Comparison of ENCODE assay signal across 25 cellular contexts in genomic region chr2:143530753-143531152, GRCh38.
DNase-seq lines count a peak whose midpoint lies in the region; ATAC-seq and TF ChIP-seq lines count a peak whose summit lies in the region.
"Had no signal": no experiment of that assay in that cellular context is flagged by ENCODE, and none has a peak within 500 bp of the region (broad histone marks: within the 10 kb centered on the region; RNA-seq: fewer than 3 reads in every experiment).

No MANE protein-coding gene starts in this region.

- intact Hi-C loops in MCF 10A (cut with micrococcal nuclease), result no loop called here
- intact Hi-C loops in breast epithelium (cut with DNase I; ENCODE audit: low total_unique reads), result no loop called here
- intact Hi-C loops in mammary epithelial cell (cut with micrococcal nuclease), result no loop called here
- intact Hi-C loops in left colon (cut with DNase I, micrococcal nuclease), result no loop called here

- peak overlapping the region in 1 of 2 donors; percentile 2 for H3K27ac ChIP-seq in breast epithelium
- H3K27ac ChIP-seq in Karpas-422 (ENCODE audit: low read length), result no peak overlapping the region
- H3K27ac ChIP-seq in mammary epithelial cell (ENCODE audit: insufficient read depth, low read depth, low read length), result no peak overlapping the region
- H3K27ac ChIP-seq: ascending aorta, esophagus squamous epithelium, testis had no signal

- H3K9me3 ChIP-seq in breast epithelium (no peaks in the 10 kb centered on the region), Karpas-422 (ENCODE audit: low read length) (no peaks in the 10 kb centered on the region), mammary epithelial cell (replicated peaks; ENCODE audit: insufficient read depth, low read length) (no peaks in the 10 kb centered on the region)
- H3K9me3 ChIP-seq: ascending aorta, esophagus squamous epithelium, testis had no signal

- DNase-seq in MCF 10A (ENCODE audit: unreplicated experiment), result peak; percentile 20
- DNase-seq in breast epithelium (ENCODE audit: low spot score in 2 of 2), result no peak
- peak; percentile 30 for DNase-seq in Karpas-422
- DNase-seq in mammary epithelial cell, result peak; percentile 12
- DNase-seq in naive thymus-derived CD8-positive, alpha-beta T cell, result no peak
- DNase-seq in DMS153 treated with DMSO at 0.1 percent for 48 hours (lab: John Stamatoyannopoulos, UW; ENCODE audit: unreplicated experiment), result no peak
- no peak for DNase-seq in NCI-H774 (lab: John Stamatoyannopoulos, UW)
- no peak for DNase-seq in left colon
- DNase-seq: activated CD4-positive, CD25-positive, alpha-beta regulatory T cell treated with anti-CD3 and anti-CD28 coated beads, Interleukin-2, amount 50 U/mL, for 72 hours; activated CD8-positive, alpha-beta memory T cell treated with anti-CD3 and anti-CD28 coated beads for 24 hours; activated naive CD4-positive, alpha-beta T cell treated with Interleukin-2 at 50 U/mL for 16 hours; activated T-cell treated with anti-CD3 and anti-CD28 coated beads, Interleukin-2, amount 50 U/mL, for 4 hours; CD4-positive, alpha-beta memory T cell; DMS53; effector CD4-positive, alpha-beta T cell; esophagus squamous epithelium; NCI-H1105; NCI-H524 treated with DMSO at 0.1 percent for 48 hours; occipital lobe; small intestine; stimulated activated CD4-positive, alpha-beta T cell treated with anti-CD3 and anti-CD28 coated beads, Interleukin-2, amount 100 ng/mL, for 24 hours; stimulated activated naive CD4-positive, alpha-beta T cell; testis had no signal

- no peaks in the 10 kb centered on the region for H3K36me3 Mint-ChIP-seq in MCF 10A (ENCODE audit: insufficient read depth, unreplicated experiment)
- H3K36me3 Mint-ChIP-seq in naive thymus-derived CD8-positive, alpha-beta T cell, result peaks cover 38 to 68% (median 56%) of the 10 kb centered on the region in 3 donors

- H3K27me3 Mint-ChIP-seq in MCF 10A (ENCODE audit: insufficient read depth, unreplicated experiment), result no peaks in the 10 kb centered on the region
- H3K27me3 Mint-ChIP-seq in naive thymus-derived CD8-positive, alpha-beta T cell, result no peaks in the 10 kb centered on the region
- H3K27me3 Mint-ChIP-seq: CD4-positive, alpha-beta memory T cell had no signal

- CTCF ChIA-PET in MCF 10A (lab: Yijun Ruan, JAX) (interaction anchor here (1.0 to 1.7 kb wide), 2 partner anchors 18 to 30 kb away, joined by 3 to 4 read pairs; no protein-coding TSS in a partner anchor), mammary epithelial cell (lab: Charles Lee; ENCODE audit: low non-redundant PET) (no interaction called here)

- 11% methylated on average over 3 of the region's 3 CpGs for WGBS in mammary epithelial cell (ENCODE audit: low coverage, missing lambda C conversion rate)

- H3K4me1 Mint-ChIP-seq in MCF 10A (ENCODE audit: insufficient read depth, unreplicated experiment), result peaks cover 7% of the 10 kb centered on the region
- peaks cover 17 to 22% (median 20%) of the 10 kb centered on the region in 4 donors for H3K4me1 Mint-ChIP-seq in naive thymus-derived CD8-positive, alpha-beta T cell

- H3K4me1 ChIP-seq in breast epithelium, result peaks cover 0 to 17% of the 10 kb centered on the region in 2 donors
- no peaks in the 10 kb centered on the region for H3K4me1 ChIP-seq in Karpas-422 (ENCODE audit: low read length)
- no peaks in the 10 kb centered on the region for H3K4me1 ChIP-seq in mammary epithelial cell (ENCODE audit: insufficient read depth, low read length)
- H3K4me1 ChIP-seq: ascending aorta had no signal

- no peak overlapping the region for H3K4me3 ChIP-seq in breast epithelium
- no peak overlapping the region for H3K4me3 ChIP-seq in Karpas-422 (ENCODE audit: low read length)
- H3K4me3 ChIP-seq in mammary epithelial cell (replicated peaks in 1 of 3; ENCODE audit: insufficient read depth in 1 of 3, low read depth in 2 of 3, low read length in 3 of 3), result no peak overlapping the region
- H3K4me3 ChIP-seq: ascending aorta, esophagus squamous epithelium, lung, testis had no signal

- in situ Hi-C loops in mammary epithelial cell (cut with MboI; ENCODE audit: low sequenced_read_pairs in 2 of 2), result no loop called here

- no peak for ATAC-seq in naive thymus-derived CD8-positive, alpha-beta T cell
- no peak for ATAC-seq in left colon
- ATAC-seq: activated T-cell treated with anti-CD3 and anti-CD28 coated beads, Interleukin-2, amount 50 U/mL, for 4 hours had no signal

- H3K27ac Mint-ChIP-seq in MCF 10A (ENCODE audit: low read depth, unreplicated experiment), result no peak overlapping the region
- H3K27ac Mint-ChIP-seq in naive thymus-derived CD8-positive, alpha-beta T cell, result peak overlapping the region in 7 of 10 donors; percentile 2 to 62 (median 30)

- no peaks in the 10 kb centered on the region for H3K27me3 ChIP-seq in breast epithelium
- no peaks in the 10 kb centered on the region for H3K27me3 ChIP-seq in Karpas-422 (ENCODE audit: low read length)
- H3K27me3 ChIP-seq in mammary epithelial cell (ENCODE audit: insufficient read depth, low read length), result no peaks in the 10 kb centered on the region
- H3K27me3 ChIP-seq: ascending aorta, esophagus squamous epithelium, testis had no signal

- H3K9me3 Mint-ChIP-seq in MCF 10A (ENCODE audit: unreplicated experiment), result no peaks in the 10 kb centered on the region
- H3K9me3 Mint-ChIP-seq in naive thymus-derived CD8-positive, alpha-beta T cell, result peaks cover 0 to 16% (median 4%) of the 10 kb centered on the region in 9 donors

- no peak overlapping the region for H3K9ac ChIP-seq in Karpas-422 (ENCODE audit: low read length)
- H3K9ac ChIP-seq in mammary epithelial cell (ENCODE audit: insufficient read depth, low read length), result no peak overlapping the region

- H3K36me3 ChIP-seq in breast epithelium, result no peaks in the 10 kb centered on the region
- no peaks in the 10 kb centered on the region for H3K36me3 ChIP-seq in Karpas-422 (ENCODE audit: insufficient read depth, low read length)
- no peaks in the 10 kb centered on the region for H3K36me3 ChIP-seq in mammary epithelial cell (ENCODE audit: insufficient read depth, low read length)
- H3K36me3 ChIP-seq: ascending aorta, esophagus squamous epithelium had no signal

- dilution Hi-C loops in mammary epithelial cell (cut with HindIII; ENCODE audit: low sequenced_read_pairs), result no loop called here

- H3K4me3 Mint-ChIP-seq in MCF 10A (ENCODE audit: unreplicated experiment), result no peak overlapping the region
- H3K4me3 Mint-ChIP-seq in naive thymus-derived CD8-positive, alpha-beta T cell, result no peak overlapping the region
- H3K4me3 Mint-ChIP-seq: activated T-cell treated with anti-CD3 and anti-CD28 coated beads, Interleukin-2, amount 50 U/mL, for 4 hours; CD4-positive, alpha-beta memory T cell had no signal

- H3K4me2 ChIP-seq in Karpas-422 (ENCODE audit: low read depth, low read length, poor library complexity, severe bottlenecking), result no peak overlapping the region
- no peak overlapping the region for H3K4me2 ChIP-seq in mammary epithelial cell (ENCODE audit: insufficient read depth, low read depth, low read length)

- POLR2A ChIA-PET in MCF 10A (lab: Yijun Ruan, JAX), result interaction anchor here (0.6 kb wide), 1 partner anchor 132 kb away, joined by 3 read pairs; no protein-coding TSS in a partner anchor
- POLR2A ChIA-PET in naive thymus-derived CD8-positive, alpha-beta T cell (lab: Charles Lee), result no interaction called here

- TF ChIP-seq CTCF in MCF 10A (IDR thresholded peaks at IDR 0.05; ENCODE audit: unreplicated experiment) (no peak), breast epithelium (IDR thresholded peaks at IDR 0.05) (no peak), mammary epithelial cell (conservative IDR thresholded peaks at IDR 0.05 in 1 of 2, IDR thresholded peaks at IDR 0.05 in 1 of 2; ENCODE audit: extremely low read depth in 1 of 2, insufficient read depth in 1 of 2, low read depth in 1 of 2, low read length in 2 of 2) (no peak)

- H3K79me2 ChIP-seq in Karpas-422 (ENCODE audit: low read length), result no peaks in the 10 kb centered on the region
- H3K79me2 ChIP-seq in mammary epithelial cell (ENCODE audit: insufficient read depth, low read length), result no peaks in the 10 kb centered on the region

- no peak overlapping the region for H2AFZ ChIP-seq in Karpas-422 (ENCODE audit: low read length)
- H2AFZ ChIP-seq in mammary epithelial cell (ENCODE audit: low read depth, low read length), result no peak overlapping the region

- H4K20me1 ChIP-seq in Karpas-422 (ENCODE audit: insufficient read depth, low read depth, low read length), result no peaks in the 10 kb centered on the region
- no peaks in the 10 kb centered on the region for H4K20me1 ChIP-seq in mammary epithelial cell (ENCODE audit: insufficient read depth, low read length)

- no peak for TF ChIP-seq POLR2A in breast epithelium (IDR thresholded peaks at IDR 0.05)

- H3K9me2 ChIP-seq in Karpas-422 (replicated peaks; ENCODE audit: insufficient read depth, low read length), result no peaks in the 10 kb centered on the region

- BruUV-seq in MCF 10A (replicated peaks; lab: Mats Ljungman, UMichigan) (no TSS peak), mammary epithelial cell (replicated peaks; lab: Mats Ljungman, UMichigan) (no TSS peak)

Comparison
In these comparisons a context has a peak if more than half of its experiments do, and no peak if none do; other contexts are left out.
1. DNase-seq: peak in MCF 10A (single experiment), Karpas-422 (single experiment) and mammary epithelial cell (single experiment); none in breast epithelium (0 of 2), naive thymus-derived CD8-positive, alpha-beta T cell (0 of 10), DMS153 treated with DMSO at 0.1 percent for 48 hours (single experiment), NCI-H774 (single experiment) and left colon (0 of 2).